Comparison of ENCODE assay signal across 12 cellular contexts in genomic region chr14:22163051-22163450, GRCh38.
A peak's percentile ranks its signal among the peaks of the same experiment; 100 is the strongest.
DNase-seq lines count a peak whose midpoint lies in the region; ATAC-seq and TF ChIP-seq lines count a peak whose summit lies in the region.
"Had no signal": no experiment of that assay in that cellular context is flagged by ENCODE, and none has a peak within 500 bp of the region (broad histone marks: within the 10 kb centered on the region; RNA-seq: fewer than 3 reads in every experiment).

No MANE protein-coding gene starts in this region.

- peaks cover 14% of the 10 kb centered on the region for H3K4me1 Mint-ChIP-seq in MCF 10A (ENCODE audit: insufficient read depth, unreplicated experiment)
- H3K4me1 Mint-ChIP-seq in endodermal cell, result peaks cover 1% of the 10 kb centered on the region
- H3K4me1 Mint-ChIP-seq in type B pancreatic cell (ENCODE audit: unreplicated experiment), result peaks cover 4% of the 10 kb centered on the region

- H3K9me2 ChIP-seq in PC-3 (replicated peaks; ENCODE audit: low read length), result no peaks in the 10 kb centered on the region

- no peak overlapping the region for H3K27ac Mint-ChIP-seq in MCF 10A (ENCODE audit: low read depth, unreplicated experiment)
- H3K27ac Mint-ChIP-seq in endodermal cell, result no peak overlapping the region
- H3K27ac Mint-ChIP-seq in type B pancreatic cell, result no peak overlapping the region

- DNase-seq in MCF 10A (ENCODE audit: unreplicated experiment), result peak; percentile 18
- no peak for DNase-seq in breast epithelium (ENCODE audit: low spot score in 2 of 2)
- DNase-seq in PC-3, result peak; percentile 46
- no peak for DNase-seq in endodermal cell
- no peak for DNase-seq in type B pancreatic cell (ENCODE audit: extremely low spot score, unreplicated experiment)
- no peak for DNase-seq in NCI-H748 (lab: John Stamatoyannopoulos, UW; ENCODE audit: unreplicated experiment)
- DNase-seq in effector memory CD4-positive, alpha-beta T cell, result no peak
- no peak for DNase-seq in NCI-H2227 treated with DMSO at 0.1 percent for 48 hours (lab: John Stamatoyannopoulos, UW)
- DNase-seq: effector CD8-positive, alpha-beta T cell; NCI-H510A treated with DMSO at 0.1 percent for 48 hours; upper lobe of left lung had no signal

- intact Hi-C loops in MCF 10A (cut with micrococcal nuclease), result loop anchor here (2.0 kb wide), 1 partner anchor 50 kb away; no protein-coding TSS in a partner anchor
- intact Hi-C loops in breast epithelium (cut with DNase I; ENCODE audit: low total_unique reads), result no loop called here
- intact Hi-C loops in PC-3 (cut with micrococcal nuclease), result no loop called here

- H3K9ac ChIP-seq in PC-3 (ENCODE audit: low read length) (no peak overlapping the region), endodermal cell (ENCODE audit: extremely low read depth, low read length, poor library complexity, severe bottlenecking) (no peak overlapping the region)

- ATAC-seq in PC-3, result peak; percentile 35; the same call in 1 of the 2 replicates

- no TSS peak for BruUV-seq in MCF 10A (replicated peaks; lab: Mats Ljungman, UMichigan)
- no TSS peak for BruUV-seq in PC-3 (replicated peaks; lab: Mats Ljungman, UMichigan)

- H3K9me3 ChIP-seq in breast epithelium (no peaks in the 10 kb centered on the region), PC-3 (ENCODE audit: low read length) (no peaks in the 10 kb centered on the region), endodermal cell (ENCODE audit: control insufficient read depth, low read length) (no peaks in the 10 kb centered on the region)
- H3K9me3 ChIP-seq in effector memory CD4-positive, alpha-beta T cell (ENCODE audit: control insufficient read depth, low read length), result no peaks in the 10 kb centered on the region
- H3K9me3 ChIP-seq: upper lobe of left lung had no signal

- H3K79me2 ChIP-seq in PC-3 (ENCODE audit: low read length), result no peaks in the 10 kb centered on the region

- H3K27me3 Mint-ChIP-seq in MCF 10A (ENCODE audit: insufficient read depth, unreplicated experiment) (peaks cover 24% of the 10 kb centered on the region), endodermal cell (ENCODE audit: insufficient read depth) (peaks cover 4% of the 10 kb centered on the region), type B pancreatic cell (peaks cover 3% of the 10 kb centered on the region)

- H3K36me3 Mint-ChIP-seq in MCF 10A (ENCODE audit: insufficient read depth, unreplicated experiment) (no peaks in the 10 kb centered on the region), endodermal cell (ENCODE audit: low read depth) (no peaks in the 10 kb centered on the region), type B pancreatic cell (no peaks in the 10 kb centered on the region)

- peak; percentile 32 for TF ChIP-seq CTCF in MCF 10A (IDR thresholded peaks at IDR 0.05; ENCODE audit: unreplicated experiment)
- TF ChIP-seq CTCF in breast epithelium (IDR thresholded peaks at IDR 0.05), result no peak
- peak; percentile 67 for TF ChIP-seq CTCF in PC-3 (conservative IDR thresholded peaks at IDR 0.05; ENCODE audit: low read depth, low read length)
- TF ChIP-seq CTCF in endodermal cell (conservative IDR thresholded peaks at IDR 0.05), result peak; percentile 70
- TF ChIP-seq CTCF in type B pancreatic cell (conservative IDR thresholded peaks at IDR 0.05), result peak; percentile 56

- H3K4me2 ChIP-seq in PC-3 (ENCODE audit: low read length), result no peak overlapping the region

- CTCF ChIA-PET in MCF 10A (lab: Yijun Ruan, JAX), result interaction anchor here (0.8 to 2.6 kb wide), 5 partner anchors 15 to 157 kb away, joined by 3 to 10 read pairs (median 4); no protein-coding TSS in a partner anchor
- CTCF ChIA-PET in PC-3 (lab: Charles Lee), result interaction anchor here (1.0 to 2.4 kb wide), 2 partner anchors 38 to 490 kb away, joined by 3 to 14 read pairs; no protein-coding TSS in a partner anchor

- H3K9me3 Mint-ChIP-seq in MCF 10A (ENCODE audit: unreplicated experiment), result no peaks in the 10 kb centered on the region
- no peaks in the 10 kb centered on the region for H3K9me3 Mint-ChIP-seq in endodermal cell
- H3K9me3 Mint-ChIP-seq in type B pancreatic cell, result no peaks in the 10 kb centered on the region

- POLR2A ChIA-PET in MCF 10A (lab: Yijun Ruan, JAX) (no interaction called here), PC-3 (lab: Charles Lee; ENCODE audit: unreplicated experiment) (no interaction called here)

- H3K27ac ChIP-seq in breast epithelium (no peak overlapping the region), PC-3 (ENCODE audit: low read length) (no peak overlapping the region), endodermal cell (ENCODE audit: low read depth, low read length) (no peak overlapping the region)
- H3K27ac ChIP-seq in effector memory CD4-positive, alpha-beta T cell (ENCODE audit: insufficient read depth, low read length, poor library complexity, severe bottlenecking), result no peak overlapping the region
- H3K27ac ChIP-seq: upper lobe of left lung had no signal

- no peaks in the 10 kb centered on the region for H3F3A ChIP-seq in PC-3 (ENCODE audit: low read length, unreplicated experiment)

- no peak overlapping the region for H3K4me3 Mint-ChIP-seq in MCF 10A (ENCODE audit: unreplicated experiment)
- H3K4me3 Mint-ChIP-seq in endodermal cell, result no peak overlapping the region
- H3K4me3 Mint-ChIP-seq in type B pancreatic cell, result no peak overlapping the region

- TF ChIP-seq POLR2A in breast epithelium (IDR thresholded peaks at IDR 0.05), result no peak

- H3K4me1 ChIP-seq in breast epithelium (no peaks in the 10 kb centered on the region), PC-3 (ENCODE audit: insufficient read depth, low read length) (peaks cover 27% of the 10 kb centered on the region), endodermal cell (ENCODE audit: control insufficient read depth, insufficient read depth, low read length) (no peaks in the 10 kb centered on the region)
- H3K4me1 ChIP-seq in effector memory CD4-positive, alpha-beta T cell (ENCODE audit: control insufficient read depth, insufficient read depth, low read length, poor library complexity, severe bottlenecking), result no peaks in the 10 kb centered on the region
- H3K4me1 ChIP-seq: upper lobe of left lung had no signal

- no peaks in the 10 kb centered on the region for H3K27me3 ChIP-seq in breast epithelium
- no peaks in the 10 kb centered on the region for H3K27me3 ChIP-seq in PC-3 (ENCODE audit: low read length)
- peaks cover 5% of the 10 kb centered on the region for H3K27me3 ChIP-seq in endodermal cell (ENCODE audit: control insufficient read depth, insufficient read depth, low read length, poor library complexity, severe bottlenecking)
- H3K27me3 ChIP-seq in effector memory CD4-positive, alpha-beta T cell (replicated peaks; ENCODE audit: control insufficient read depth, insufficient read depth, low read length, poor library complexity, severe bottlenecking), result no peaks in the 10 kb centered on the region
- H3K27me3 ChIP-seq: upper lobe of left lung had no signal

- no peak overlapping the region for H2AFZ ChIP-seq in PC-3 (ENCODE audit: low read length)

- H3K36me3 ChIP-seq in breast epithelium, result no peaks in the 10 kb centered on the region
- no peaks in the 10 kb centered on the region for H3K36me3 ChIP-seq in PC-3 (ENCODE audit: low read depth, low read length)
- no peaks in the 10 kb centered on the region for H3K36me3 ChIP-seq in endodermal cell (ENCODE audit: control insufficient read depth, insufficient read depth, low read length)
- H3K36me3 ChIP-seq in effector memory CD4-positive, alpha-beta T cell (ENCODE audit: control insufficient read depth, insufficient read depth, low read length), result no peaks in the 10 kb centered on the region
- H3K36me3 ChIP-seq: upper lobe of left lung had no signal

- H3K4me3 ChIP-seq in breast epithelium (no peak overlapping the region), PC-3 (ENCODE audit: low read length) (no peak overlapping the region), endodermal cell (ENCODE audit: low read length) (no peak overlapping the region)
- no peak overlapping the region for H3K4me3 ChIP-seq in effector memory CD4-positive, alpha-beta T cell (ENCODE audit: insufficient read depth, low read depth, low read length, poor library complexity, severe bottlenecking)
- H3K4me3 ChIP-seq: lung, upper lobe of left lung had no signal

- no peaks in the 10 kb centered on the region for H4K20me1 ChIP-seq in PC-3 (ENCODE audit: low read length)

Comparison
In these comparisons a context has a peak if more than half of its experiments do, and no peak if none do; other contexts are left out.
1. DNase-seq: peak in MCF 10A (single experiment) and PC-3 (single experiment); none in breast epithelium (0 of 2), endodermal cell (single experiment), type B pancreatic cell (single experiment), NCI-H748 (single experiment), effector memory CD4-positive, alpha-beta T cell (0 of 3) and NCI-H2227 treated with DMSO at 0.1 percent for 48 hours (single experiment).
2. CTCF ChIP-seq: peak in MCF 10A (single experiment), PC-3 (single experiment), endodermal cell (single experiment) and type B pancreatic cell (single experiment); none in breast epithelium (0 of 3).